Comparison of ENCODE assay signal across 17 cellular contexts in the genomic region with DNA sequence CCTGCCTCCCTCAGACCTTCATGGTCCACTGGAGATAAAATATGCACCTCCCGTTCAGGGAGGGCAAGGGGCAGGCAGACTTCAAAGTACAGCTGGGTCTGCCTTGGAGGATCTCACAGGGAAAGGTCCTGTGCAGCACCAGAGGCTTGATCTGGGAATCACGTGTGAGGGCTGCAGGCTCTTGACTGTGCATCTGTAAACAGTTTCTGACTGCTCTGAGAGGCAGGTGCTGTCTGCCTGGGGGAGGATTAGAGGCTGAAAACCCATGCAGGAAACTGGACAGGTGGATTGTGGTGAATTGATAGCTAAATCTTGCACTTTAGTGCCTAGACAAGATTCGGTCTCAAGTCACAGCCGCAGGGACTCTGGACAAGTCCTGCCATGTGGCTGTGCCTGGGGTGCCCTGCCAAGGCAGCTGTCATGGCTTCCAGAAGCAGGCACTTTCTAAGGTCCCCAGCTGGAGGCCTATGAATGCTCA.
DNase-seq lines count a peak whose midpoint lies in the region; ATAC-seq and TF ChIP-seq lines count a peak whose summit lies in the region.
"Had no signal": no experiment of that assay in that cellular context is flagged by ENCODE, and none has a peak within 500 bp of the region (broad histone marks: within the 10 kb centered on the region; RNA-seq: fewer than 3 reads in every experiment).

No MANE protein-coding gene starts in this region.

- TF ChIP-seq CTCF in GM13977 (IDR thresholded peaks at IDR 0.05; ENCODE audit: extremely low read depth, insufficient read depth, missing control alignments) (no peak), tibial nerve (IDR thresholded peaks at IDR 0.05) (no peak)

- H3K36me3 ChIP-seq in tibial nerve, result no peaks in the 10 kb centered on the region

- no peaks in the 10 kb centered on the region for H3K9me3 ChIP-seq in tibial nerve

- in situ Hi-C loops in GM13977 (cut with MboI; ENCODE audit: low pct_unique_long_range_greater_than_20kb, low sequenced_read_pairs, unreplicated experiment), result no loop called here

- H3K4me1 ChIP-seq in tibial nerve, result no peaks in the 10 kb centered on the region

- no peak overlapping the region for H3K27ac ChIP-seq in tibial nerve

- DNase-seq in COLO668 (lab: John Stamatoyannopoulos, UW; ENCODE audit: unreplicated experiment), result peak; percentile 75
- DNase-seq in NCI-H1105 treated with DMSO at 0.1 percent for 48 hours (lab: John Stamatoyannopoulos, UW), result peak; percentile 94
- peak; percentile 57 for DNase-seq in NCI-H345 treated with DMSO at 0.1 percent for 48 hours (lab: John Stamatoyannopoulos, UW; ENCODE audit: unreplicated experiment)
- peak; percentile 43 for DNase-seq in glomerular visceral epithelial cell (ENCODE audit: extremely low spot score)
- no peak for DNase-seq in GM13977 (ENCODE audit: low spot score)
- no peak for DNase-seq in tibial nerve (ENCODE audit: low spot score in 2 of 2)
- DNase-seq: activated CD4-positive, CD25-positive, alpha-beta regulatory T cell; activated CD8-positive, alpha-beta memory T cell treated with anti-CD3 and anti-CD28 coated beads, Interleukin-2, amount 50 U/mL, for 4 hours; activated naive CD4-positive, alpha-beta T cell treated with anti-CD3 and anti-CD28 coated beads, Interleukin-2, amount 10 ng/mL, durations not matched to agents 7 days and 5 days; CD8-positive, alpha-beta memory T cell; foreskin fibroblast; NCI-H2081 treated with DMSO at 0.1 percent for 48 hours; occipital lobe; stimulated activated naive CD4-positive, alpha-beta T cell treated with Interleukin-2 at 50 U/mL for 16 hours; T-cell had no signal

- ATAC-seq in GM19455 (IDR thresholded peaks at IDR 0.05; ENCODE audit: unreplicated experiment) (no peak), HG03095 (IDR thresholded peaks at IDR 0.05; ENCODE audit: unreplicated experiment) (no peak)
- ATAC-seq: T-cell had no signal

- no peak for TF ChIP-seq POLR2A in tibial nerve (IDR thresholded peaks at IDR 0.05)

- 45 to 51% methylated on average over 4 of the region's 4 CpGs for WGBS in tibial nerve, 2 donors

- no peak for TF ChIP-seq EP300 in tibial nerve (IDR thresholded peaks at IDR 0.05)

- no peak overlapping the region for H3K4me3 ChIP-seq in tibial nerve

- H3K27me3 ChIP-seq in tibial nerve, result no peaks in the 10 kb centered on the region

Comparison
In these comparisons a context has a peak if more than half of its experiments do, and no peak if none do; other contexts are left out.
1. DNase-seq: peak in COLO668 (single experiment), NCI-H1105 treated with DMSO at 0.1 percent for 48 hours (single experiment), NCI-H345 treated with DMSO at 0.1 percent for 48 hours (single experiment) and glomerular visceral epithelial cell (single experiment); none in GM13977 (single experiment) and tibial nerve (0 of 2).